Comparison of ENCODE assay signal across 23 cellular contexts in the genomic region with DNA sequence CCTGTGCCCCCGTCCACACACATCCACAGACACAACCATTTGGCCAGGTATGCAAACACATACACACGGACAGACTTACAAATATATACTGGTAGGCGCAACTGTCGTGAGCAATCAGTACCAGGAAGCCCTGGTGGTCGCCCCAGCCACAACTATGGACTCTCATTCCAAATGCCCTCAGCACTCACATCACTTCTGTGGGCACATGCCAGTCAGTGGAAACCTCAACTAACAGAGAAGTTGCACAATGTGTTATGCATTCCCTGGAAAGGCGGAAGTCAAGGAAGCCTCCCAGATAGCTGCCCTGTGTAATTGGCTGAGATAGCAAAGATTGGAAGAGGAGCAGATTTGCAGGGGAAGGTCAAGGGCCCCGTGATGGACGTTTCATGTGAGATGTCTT. TPM values are rescaled to one million over a fixed set of nuclear protein-coding genes. Genes with fewer than 3 reads are reported as not detected.
"Had no signal": no experiment of that assay in that cellular context is flagged by ENCODE, and none has a peak within 500 bp of the region (broad histone marks: within the 10 kb centered on the region; RNA-seq: fewer than 3 reads in every experiment).

No MANE protein-coding gene starts in this region.

- H3K27ac ChIP-seq: VCaP had no signal

- H3K9me3 Mint-ChIP-seq: activated T-helper 17 cell treated with anti-CD3 and anti-CD28 coated beads, Interleukin-2, amount 50 U/mL, for 72 hours had no signal

- ATAC-seq: activated T-helper 17 cell treated with anti-CD3 and anti-CD28 coated beads, Interleukin-2, amount 50 U/mL, for 72 hours; psoas muscle had no signal

- H3K27me3 ChIP-seq: testis, uterus had no signal

- H3K27ac Mint-ChIP-seq: activated T-helper 17 cell treated with anti-CD3 and anti-CD28 coated beads, Interleukin-2, amount 50 U/mL, for 72 hours had no signal

- H3K4me3 ChIP-seq: esophagus squamous epithelium, stomach, uterus had no signal

- H3K36me3 ChIP-seq: esophagus squamous epithelium, stomach, uterus had no signal

- DNase-seq: activated CD4-positive, alpha-beta T cell treated with anti-CD3 and anti-CD28 coated beads for 1 hour; activated CD4-positive, alpha-beta T cell treated with anti-CD3 and anti-CD28 coated beads, Interleukin-2, amount 50 U/mL, for 4 hours; activated naive CD4-positive, alpha-beta T cell treated with Interleukin-2 at 50 U/mL for 16 hours; central memory CD4-positive, alpha-beta T cell; effector CD8-positive, alpha-beta T cell; esophagus squamous epithelium; glutamatergic neuron; psoas muscle; stimulated activated CD4-positive, alpha-beta T cell treated with anti-CD3 and anti-CD28 coated beads, Interleukin-12 subunit alpha, Interleukin-12 subunit beta, amount 100 ng/mL, for 4 hours; stimulated activated CD4-positive, alpha-beta T cell treated with anti-CD3 and anti-CD28 coated beads, Interleukin-2, amount 100 ng/mL, for 24 hours; stomach; T-helper 1 cell; T1000; testis; uterus had no signal

- H3K9me3 ChIP-seq: esophagus squamous epithelium, psoas muscle, stomach, testis, uterus had no signal

- H3K4me1 Mint-ChIP-seq: activated T-helper 17 cell treated with anti-CD3 and anti-CD28 coated beads, Interleukin-2, amount 50 U/mL, for 72 hours had no signal

RNA-seq across cellular contexts. Expression of gene HEYL, which starts 1.4 kb away (rescaled TPM):
- total RNA-seq: endothelial cell of umbilical vein had no signal
- polyA plus RNA-seq: endothelial cell of umbilical vein, neural cell had no signal

RNA-seq across cellular contexts. Expression of gene NT5C1A, which starts 31.0 kb away (rescaled TPM):
- total RNA-seq: activated T-helper 17 cell treated with anti-CD3 and anti-CD28 coated beads, Interleukin-2, amount 50 U/mL, for 72 hours; endothelial cell of umbilical vein; esophagus squamous epithelium; fibroblast of villous mesenchyme; kidney epithelial cell; lower leg skin had no signal
- polyA plus RNA-seq: endothelial cell of umbilical vein, neural cell had no signal

RNA-seq across cellular contexts. Expression of gene HPCAL4, which starts 50.4 kb away (rescaled TPM):
- total RNA-seq: endothelial cell of umbilical vein, fibroblast of villous mesenchyme, lower leg skin, mesenteric fat pad had no signal
- polyA plus RNA-seq: endothelial cell of umbilical vein had no signal
